Comparison of ENCODE assay signal across 8 cellular contexts in genomic region chr12:8687846-8688601, GRCh38. TPM values are rescaled to one million over a fixed set of nuclear protein-coding genes. Genes with fewer than 3 reads are reported as not detected.
DNase-seq lines count a peak whose midpoint lies in the region; ATAC-seq, FAIRE-seq and TF ChIP-seq lines count a peak whose summit lies in the region.

No MANE protein-coding gene starts in this region.

- H3K36me3 ChIP-seq in bronchial epithelial cell (ENCODE audit: control insufficient read depth, insufficient read depth, low read length) = no peaks in the 10 kb centered on the region

- no peaks in the 10 kb centered on the region for H3K27me3 ChIP-seq in bronchial epithelial cell (ENCODE audit: control insufficient read depth, insufficient read depth, low read length)

- TF ChIP-seq POLR2A in H54 (IDR thresholded peaks at IDR 0.05; ENCODE audit: low read depth, low read length) = no peak

- ATAC-seq in left lobe of liver (peak; percentile 70), GM19324 (IDR thresholded peaks at IDR 0.05; ENCODE audit: low FRiP score, unreplicated experiment) (no peak), HG02759 (IDR thresholded peaks at IDR 0.05; ENCODE audit: unreplicated experiment) (no peak), HG03175 (IDR thresholded peaks at IDR 0.05; ENCODE audit: unreplicated experiment) (no peak)

- DNase-seq in H54 (ENCODE audit: insufficient read length, low spot score) (peak; percentile 74), NCI-H226 (peak; percentile 85), bronchial epithelial cell (ENCODE audit: low read depth) (peak; percentile 84), left lobe of liver (ENCODE audit: low spot score) (no peak), urothelium cell line (ENCODE audit: low spot score) (peak; percentile 87)

- H3K4me3 ChIP-seq in bronchial epithelial cell (ENCODE audit: low read depth, low read length) = no peak overlapping the region

- TF ChIP-seq CTCF in bronchial epithelial cell (IDR thresholded peaks at IDR 0.05; ENCODE audit: insufficient read depth, low read length, severe bottlenecking) = no peak

- FAIRE-seq in H54 (lab: Jason Lieb, UNC) (peak; percentile 95), bronchial epithelial cell (lab: Jason Lieb, UNC) (peak; percentile 80), urothelium cell line (lab: Jason Lieb, UNC) (peak; percentile 96)

RNA-seq across cellular contexts. Expression of gene RIMKLB, which starts 9.8 kb away (rescaled TPM):
- total RNA-seq in bronchial epithelial cell = 36.7 and 42.6 TPM in 2 replicates
- total RNA-seq in left lobe of liver = 1.9 TPM

RNA-seq across cellular contexts. Expression of gene MFAP5, which starts 25.4 kb away (rescaled TPM):
- total RNA-seq in bronchial epithelial cell = 6.6 and 9.0 TPM in 2 replicates
- not detected for total RNA-seq in left lobe of liver

Comparison
In these comparisons a context has a peak if more than half of its experiments do, and no peak if none do; other contexts are left out.
1. RNA of gene RIMKLB, which starts 9.8 kb away (total RNA-seq): 36.7 to 42.6 TPM in bronchial epithelial cell; 1.9 TPM in left lobe of liver (single experiment); every median in the first group is over 10 times any median in the second.